In the genomic region with DNA sequence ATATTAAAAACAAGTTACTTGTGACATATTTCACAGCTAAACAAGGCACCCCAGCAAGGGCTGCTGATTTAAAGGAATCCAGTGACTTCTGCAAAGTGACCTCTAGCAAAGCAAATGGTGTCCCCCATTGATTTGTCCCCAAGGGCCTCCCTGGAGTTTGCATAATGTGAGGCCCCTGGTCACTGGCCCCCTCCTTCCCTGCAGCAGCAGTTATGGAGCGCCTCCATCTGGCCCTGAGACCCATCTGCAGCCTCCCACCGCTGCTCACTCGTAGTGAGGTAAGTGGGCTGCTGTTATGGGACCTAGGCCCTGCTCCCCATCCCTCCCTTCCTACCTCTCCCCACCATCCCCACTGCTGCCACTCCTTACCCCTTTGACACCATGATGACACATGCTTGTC, we compare ENCODE assay signal across 14 cellular contexts. TPM values are rescaled to one million over a fixed set of nuclear protein-coding genes. Genes with fewer than 3 reads are reported as not detected.
DNase-seq lines count a peak whose midpoint lies in the region; FAIRE-seq and TF ChIP-seq lines count a peak whose summit lies in the region.
"Had no signal": no experiment of that assay in that cellular context is flagged by ENCODE, and none has a peak within 500 bp of the region (broad histone marks: within the 10 kb centered on the region; RNA-seq: fewer than 3 reads in every experiment).

No MANE protein-coding gene starts in this region.

- TF ChIP-seq CTCF in AG04449 (IDR thresholded peaks at IDR 0.05; ENCODE audit: insufficient read depth, low read length, missing control alignments), result peak; percentile 6
- peak; percentile 31 for TF ChIP-seq CTCF in GM10266 (IDR thresholded peaks at IDR 0.05; ENCODE audit: control insufficient read depth, insufficient read depth, low read depth, missing control alignments)
- TF ChIP-seq CTCF in fibroblast of pulmonary artery (IDR thresholded peaks at IDR 0.05; ENCODE audit: low read length, missing control alignments), result peak; percentile 21

- no peak for DNase-seq in AG04449 (ENCODE audit: low read depth, low spot score)
- no peak for DNase-seq in GM10266 (ENCODE audit: extremely low spot score)
- peak; percentile 18 for DNase-seq in OCI-M1 (lab: John Stamatoyannopoulos, UW)
- no peak for DNase-seq in fibroblast of pulmonary artery (ENCODE audit: low read depth)
- DNase-seq in GM12891 (ENCODE audit: insufficient read length, low spot score), result no peak
- no peak for DNase-seq in posterior vena cava (ENCODE audit: low spot score)
- no peak for DNase-seq in stimulated activated CD4-positive, alpha-beta T cell treated with anti-CD3 and anti-CD28 coated beads, Interleukin-4, amount 100 ng/mL, for 24 hours
- DNase-seq in UCSD-AML1 (lab: John Stamatoyannopoulos, UW; ENCODE audit: unreplicated experiment), result no peak
- DNase-seq: activated CD4-positive, CD25-positive, alpha-beta regulatory T cell; caudate nucleus; kidney; NCI-H345 had no signal

- FAIRE-seq in GM12891 (lab: Jason Lieb, UNC), result no peak
- FAIRE-seq: kidney had no signal

- POLR2A ChIA-PET in AG04449 (lab: Yijun Ruan, JAX), result no interaction called here

- H3K4me3 ChIP-seq in AG04449 (ENCODE audit: low read depth, low read length) (no peak overlapping the region), fibroblast of pulmonary artery (replicated peaks; ENCODE audit: low read depth, low read length) (no peak overlapping the region)
- H3K4me3 ChIP-seq: smooth muscle cell had no signal

- CTCF ChIA-PET in AG04449 (lab: Yijun Ruan, JAX), result interaction anchor here (0.7 to 11.8 kb wide), 10 partner anchors 20 to 529 kb away, joined by 3 to 272 read pairs (median 4); partner anchors contain the start of genes EEF2K, MOSMO, PDZD9 and UQCRC2

- TF ChIP-seq POLR2A in GM12891 (IDR thresholded peaks at IDR 0.05; ENCODE audit: low read depth, low read length), result no peak

- intact Hi-C loops in posterior vena cava (cut with DNase I), result loop anchor here (5.0 to 10.0 kb wide), 2 partner anchors 182 to 184 kb away; partner anchors contain the start of genes PDZD9 (in 2 of the 2) and MOSMO (in 1 of the 2)

TF ChIP-seq in GM12891, 5 proteins besides CTCF, POLR2A, EP300 and RAD21:
- TF ChIP-seq SPI1 (IDR thresholded peaks at IDR 0.05; ENCODE audit: low read depth, low read length), result no peak
- TF ChIP-seq POLR2AphosphoS5 (IDR thresholded peaks at IDR 0.05; ENCODE audit: low read depth, low read length), result no peak
- no peak for TF ChIP-seq PAX5 (IDR thresholded peaks at IDR 0.05; ENCODE audit: insufficient read depth, low read length, severe bottlenecking)

RNA-seq across cellular contexts. Expression of gene EEF2K, which starts 19.6 kb away (rescaled TPM):
- 8.1 TPM for polyA plus RNA-seq in GM12891 (2012; ENCODE audit: low read depth, missing spikeins)
- 10 to 100 TPM; 33.6 to 45.7 TPM for total RNA-seq in posterior vena cava

RNA-seq across cellular contexts. Expression of gene SDR42E2, which starts 24.2 kb away (rescaled TPM):
- polyA plus RNA-seq in GM12891 (2012; ENCODE audit: low read depth, missing spikeins), result 0.05 TPM
- not detected for total RNA-seq in posterior vena cava
- total RNA-seq: kidney, Right ventricle myocardium inferior, smooth muscle cell had no signal
